In genomic region chr13:48864100-48864499, GRCh38 we compare ENCODE assay signal across 21 cellular contexts.
DNase-seq lines count a peak whose midpoint lies in the region; ATAC-seq lines count a peak whose summit lies in the region.
"Had no signal": no experiment of that assay in that cellular context is flagged by ENCODE, and none has a peak within 500 bp of the region (broad histone marks: within the 10 kb centered on the region; RNA-seq: fewer than 3 reads in every experiment).

No MANE protein-coding gene starts in this region.

- POLR2A ChIA-PET in activated CD4-positive, alpha-beta T cell treated with anti-CD3 and anti-CD28 coated beads for 36 hours (lab: Charles Lee) = no interaction called here

- no peak for DNase-seq in activated CD4-positive, alpha-beta T cell treated with anti-CD3 and anti-CD28 coated beads for 36 hours
- DNase-seq in activated CD4-positive, alpha-beta T cell treated with anti-CD3 and anti-CD28 coated beads for 1 hour = no peak
- DNase-seq in stimulated activated naive CD8-positive, alpha-beta T cell treated with anti-CD3 and anti-CD28 coated beads, Interleukin-15, Interleukin-2, amounts not matched to agents 100 U/mL and 50 U/mL, for 24 hours = no peak
- DNase-seq in stimulated activated naive CD8-positive, alpha-beta T cell treated with anti-CD3 and anti-CD28 coated beads, Interleukin-15, amount 100 ng/mL, for 72 hours = no peak
- no peak for DNase-seq in RKO (ENCODE audit: low spot score)
- no peak for DNase-seq in nucleus accumbens (lab: John Stamatoyannopoulos, UW)
- DNase-seq: 8988T; ACHN; AML-193; BE2C; C1 segment of cervical spinal cord; Calu3; CD4-positive, alpha-beta memory T cell; COR-L47; DMS53; DMS79 treated with DMSO at 0.1 percent for 48 hours; GF-D8; GOT3; HFFc6 had no signal

- peaks cover 5% of the 10 kb centered on the region for H3K9me3 Mint-ChIP-seq in activated CD4-positive, alpha-beta T cell treated with anti-CD3 and anti-CD28 coated beads for 36 hours (ENCODE audit: low read depth)
- H3K9me3 Mint-ChIP-seq in stimulated activated naive CD8-positive, alpha-beta T cell treated with anti-CD3 and anti-CD28 coated beads, Interleukin-15, amount 100 ng/mL, for 72 hours = peaks cover 4 to 9% of the 10 kb centered on the region in 2 donors
- H3K9me3 Mint-ChIP-seq in activated T-helper 17 cell treated with anti-CD3 and anti-CD28 coated beads, Interleukin-2, amount 50 U/mL, for 72 hours = no peaks in the 10 kb centered on the region
- H3K9me3 Mint-ChIP-seq: CD4-positive, alpha-beta memory T cell; HFFc6 had no signal

- H3K4me3 Mint-ChIP-seq in activated CD4-positive, alpha-beta T cell treated with anti-CD3 and anti-CD28 coated beads for 36 hours = no peak overlapping the region
- H3K4me3 Mint-ChIP-seq in stimulated activated naive CD8-positive, alpha-beta T cell treated with anti-CD3 and anti-CD28 coated beads, Interleukin-15, amount 100 ng/mL, for 72 hours = no peak overlapping the region
- no peak overlapping the region for H3K4me3 Mint-ChIP-seq in activated T-helper 17 cell treated with anti-CD3 and anti-CD28 coated beads, Interleukin-2, amount 50 U/mL, for 72 hours
- H3K4me3 Mint-ChIP-seq: CD4-positive, alpha-beta memory T cell; HFFc6 had no signal

- peaks cover 2% of the 10 kb centered on the region for H3K27me3 Mint-ChIP-seq in activated CD4-positive, alpha-beta T cell treated with anti-CD3 and anti-CD28 coated beads for 36 hours
- H3K27me3 Mint-ChIP-seq in stimulated activated naive CD8-positive, alpha-beta T cell treated with anti-CD3 and anti-CD28 coated beads, Interleukin-15, amount 100 ng/mL, for 72 hours = no peaks in the 10 kb centered on the region
- no peaks in the 10 kb centered on the region for H3K27me3 Mint-ChIP-seq in activated T-helper 17 cell treated with anti-CD3 and anti-CD28 coated beads, Interleukin-2, amount 50 U/mL, for 72 hours
- H3K27me3 Mint-ChIP-seq: CD4-positive, alpha-beta memory T cell had no signal

- no peak overlapping the region for H3K27ac Mint-ChIP-seq in activated CD4-positive, alpha-beta T cell treated with anti-CD3 and anti-CD28 coated beads for 36 hours
- no peak overlapping the region for H3K27ac Mint-ChIP-seq in stimulated activated naive CD8-positive, alpha-beta T cell treated with anti-CD3 and anti-CD28 coated beads, Interleukin-15, amount 100 ng/mL, for 72 hours
- H3K27ac Mint-ChIP-seq in activated T-helper 17 cell treated with anti-CD3 and anti-CD28 coated beads, Interleukin-2, amount 50 U/mL, for 72 hours = no peak overlapping the region
- H3K27ac Mint-ChIP-seq: CD4-positive, alpha-beta memory T cell; HFFc6 had no signal

- intact Hi-C loops in activated CD4-positive, alpha-beta T cell treated with anti-CD3 and anti-CD28 coated beads for 36 hours (cut with DNase I, micrococcal nuclease) = no loop called here

- peak; percentile 81 for ATAC-seq in activated CD4-positive, alpha-beta T cell treated with anti-CD3 and anti-CD28 coated beads for 36 hours
- ATAC-seq in stimulated activated naive CD8-positive, alpha-beta T cell treated with anti-CD3 and anti-CD28 coated beads, Interleukin-15, Interleukin-2, amounts not matched to agents 100 U/mL and 50 U/mL, for 24 hours = peak; percentile 32
- no peak for ATAC-seq in stimulated activated naive CD8-positive, alpha-beta T cell treated with anti-CD3 and anti-CD28 coated beads, Interleukin-15, amount 100 ng/mL, for 72 hours
- peak; percentile 42 for ATAC-seq in activated T-helper 17 cell treated with anti-CD3 and anti-CD28 coated beads, Interleukin-2, amount 50 U/mL, for 72 hours (replicated peaks)
- ATAC-seq: A549 had no signal

- peaks cover 6% of the 10 kb centered on the region for H3K4me1 Mint-ChIP-seq in activated CD4-positive, alpha-beta T cell treated with anti-CD3 and anti-CD28 coated beads for 36 hours
- H3K4me1 Mint-ChIP-seq in stimulated activated naive CD8-positive, alpha-beta T cell treated with anti-CD3 and anti-CD28 coated beads, Interleukin-15, amount 100 ng/mL, for 72 hours = peaks cover 4% of the 10 kb centered on the region
- H3K4me1 Mint-ChIP-seq in activated T-helper 17 cell treated with anti-CD3 and anti-CD28 coated beads, Interleukin-2, amount 50 U/mL, for 72 hours = peaks cover 8% of the 10 kb centered on the region

- H3K36me3 Mint-ChIP-seq in activated CD4-positive, alpha-beta T cell treated with anti-CD3 and anti-CD28 coated beads for 36 hours (ENCODE audit: low read depth) = no peaks in the 10 kb centered on the region
- no peaks in the 10 kb centered on the region for H3K36me3 Mint-ChIP-seq in activated T-helper 17 cell treated with anti-CD3 and anti-CD28 coated beads, Interleukin-2, amount 50 U/mL, for 72 hours (ENCODE audit: low read depth)
- H3K36me3 Mint-ChIP-seq: CD4-positive, alpha-beta memory T cell had no signal

- CTCF ChIA-PET in activated CD4-positive, alpha-beta T cell treated with anti-CD3 and anti-CD28 coated beads for 36 hours (lab: Charles Lee) = no interaction called here
